Comparison of ENCODE assay signal across 9 cellular contexts in genomic region chr3:142929109-142929508, GRCh38. TPM values are rescaled to one million over a fixed set of nuclear protein-coding genes. Genes with fewer than 3 reads are reported as not detected.
DNase-seq lines count a peak whose midpoint lies in the region; ATAC-seq and TF ChIP-seq lines count a peak whose summit lies in the region.
"Had no signal": no experiment of that assay in that cellular context is flagged by ENCODE, and none has a peak within 500 bp of the region (broad histone marks: within the 10 kb centered on the region; RNA-seq: fewer than 3 reads in every experiment).

No MANE protein-coding gene starts in this region.

- H3K4me3 Mint-ChIP-seq in H9, result no peak overlapping the region
- H3K4me3 Mint-ChIP-seq in activated T-cell treated with anti-CD3 and anti-CD28 coated beads, Interleukin-2, amount 50 U/mL, for 72 hours, result no peak overlapping the region

- DNase-seq in DND-41 (peak; percentile 47), H9 (peak; percentile 67), NCI-H748 (lab: John Stamatoyannopoulos, UW; ENCODE audit: unreplicated experiment) (peak; percentile 58), iPS DF 6.9 (ENCODE audit: low read depth, low spot score) (peak; percentile 54), upper lobe of right lung (no peak), NCI-H128 (lab: John Stamatoyannopoulos, UW; ENCODE audit: unreplicated experiment) (no peak), AG08396 (ENCODE audit: low spot score) (no peak)
- DNase-seq in activated T-cell treated with anti-CD3 and anti-CD28 coated beads, Interleukin-2, amount 50 U/mL, for 72 hours, result peak; percentile 43 to 57

- H3K9ac ChIP-seq in DND-41 (ENCODE audit: low read depth, low read length), result no peak overlapping the region
- H3K9ac ChIP-seq in H9 (ENCODE audit: extremely low read depth, insufficient read length, low read length), result no peak overlapping the region

- H2BK5ac ChIP-seq in H9 (ENCODE audit: insufficient read length, low read length), result no peak overlapping the region

- no peak overlapping the region for H3K18ac ChIP-seq in H9 (ENCODE audit: insufficient read length, low read depth, low read length)

- TF ChIP-seq CTCF in DND-41 (IDR thresholded peaks at IDR 0.05; ENCODE audit: borderline replicate concordance, extremely low read depth, low read length, poor library complexity, severe bottlenecking) (peak; percentile 63), H9 (conservative IDR thresholded peaks at IDR 0.05) (peak; percentile 79), upper lobe of right lung (IDR thresholded peaks at IDR 0.05) (peak; percentile 35)

- no peaks in the 10 kb centered on the region for H3K79me1 ChIP-seq in H9 (ENCODE audit: insufficient read depth, low read depth, low read length, poor library complexity, severe bottlenecking)

- no peak overlapping the region for H4K91ac ChIP-seq in H9 (ENCODE audit: insufficient read length, low read depth, low read length)

- no peak overlapping the region for H4K5ac ChIP-seq in H9 (ENCODE audit: insufficient read length, low read depth, low read length)

- no peak overlapping the region for H4K8ac ChIP-seq in H9 (replicated peaks; ENCODE audit: insufficient read length, low read depth, low read length)

- H3K79me2 ChIP-seq in DND-41 (ENCODE audit: insufficient read depth, low read length) (no peaks in the 10 kb centered on the region), H9 (ENCODE audit: insufficient read depth, low read length) (no peaks in the 10 kb centered on the region)

- intact Hi-C loops in upper lobe of right lung (cut with DNase I), result no loop called here

- H2BK20ac ChIP-seq in H9 (ENCODE audit: low read depth, low read length, poor library complexity, severe bottlenecking), result no peak overlapping the region

- H3K9me3 ChIP-seq in DND-41 (ENCODE audit: insufficient read depth, low read length, severe bottlenecking) (no peaks in the 10 kb centered on the region), H9 (ENCODE audit: control insufficient read depth, low read depth, low read length) (no peaks in the 10 kb centered on the region), iPS DF 6.9 (ENCODE audit: control insufficient read depth, insufficient read depth, low read length) (no peaks in the 10 kb centered on the region), upper lobe of right lung (no peaks in the 10 kb centered on the region)

- no peak overlapping the region for H3T11ph ChIP-seq in H9 (ENCODE audit: low read length)

- H3K27ac ChIP-seq in DND-41 (ENCODE audit: low read length) (no peak overlapping the region), H9 (ENCODE audit: insufficient read length, low read depth, low read length) (no peak overlapping the region), iPS DF 6.9 (ENCODE audit: low read length) (no peak overlapping the region), upper lobe of right lung (no peak overlapping the region)

- H3K27me3 ChIP-seq in DND-41 (ENCODE audit: insufficient read depth, low read length, poor library complexity), result peaks cover 9% of the 10 kb centered on the region
- H3K27me3 ChIP-seq in H9 (ENCODE audit: insufficient read depth, low read length), result no peaks in the 10 kb centered on the region
- H3K27me3 ChIP-seq in iPS DF 6.9 (ENCODE audit: control insufficient read depth, insufficient read depth, low read length), result no peaks in the 10 kb centered on the region
- peaks cover 17% of the 10 kb centered on the region for H3K27me3 ChIP-seq in upper lobe of right lung

- H3K4me1 ChIP-seq in DND-41 (ENCODE audit: insufficient read depth, low read length) (no peaks in the 10 kb centered on the region), H9 (ENCODE audit: insufficient read depth, low read length) (peaks cover 6% of the 10 kb centered on the region; the same call in 1 of the 2 replicates), iPS DF 6.9 (ENCODE audit: control insufficient read depth, insufficient read depth, low read length) (no peaks in the 10 kb centered on the region), upper lobe of right lung (no peaks in the 10 kb centered on the region)

- H3K9me3 Mint-ChIP-seq in H9, result peaks cover 5% of the 10 kb centered on the region in 2 experiments
- H3K9me3 Mint-ChIP-seq in activated T-cell treated with anti-CD3 and anti-CD28 coated beads, Interleukin-2, amount 50 U/mL, for 72 hours, result no peaks in the 10 kb centered on the region

- no peak overlapping the region for H2AFZ ChIP-seq in DND-41 (ENCODE audit: low read depth, low read length)
- no peak overlapping the region for H2AFZ ChIP-seq in H9 (ENCODE audit: low read length)

- H3K4me2 ChIP-seq in DND-41 (ENCODE audit: insufficient read depth, low read length), result no peak overlapping the region
- H3K4me2 ChIP-seq in H9 (ENCODE audit: insufficient read depth, insufficient read length, low read length), result no peak overlapping the region

- H4K20me1 ChIP-seq in DND-41 (ENCODE audit: insufficient read depth, low read length) (no peaks in the 10 kb centered on the region), H9 (ENCODE audit: control insufficient read depth, insufficient read depth, insufficient read length) (no peaks in the 10 kb centered on the region)

- no peaks in the 10 kb centered on the region for H3K36me3 ChIP-seq in DND-41 (ENCODE audit: insufficient read depth, low read length)
- no peaks in the 10 kb centered on the region for H3K36me3 ChIP-seq in iPS DF 6.9 (ENCODE audit: control insufficient read depth, insufficient read depth, low read length)
- no peaks in the 10 kb centered on the region for H3K36me3 ChIP-seq in upper lobe of right lung

- no peak overlapping the region for H2BK120ac ChIP-seq in H9 (ENCODE audit: low read depth, low read length, poor library complexity, severe bottlenecking)

- H3K4ac ChIP-seq in H9 (ENCODE audit: low read depth, low read length), result no peak overlapping the region

- H3K36me3 Mint-ChIP-seq in H9 (ENCODE audit: insufficient read depth in 1 of 3, low read depth in 3 of 3), result peaks cover 0 to 5% (median 2%) of the 10 kb centered on the region in 3 experiments; a peak in 3 of 7 replicates
- no peaks in the 10 kb centered on the region for H3K36me3 Mint-ChIP-seq in activated T-cell treated with anti-CD3 and anti-CD28 coated beads, Interleukin-2, amount 50 U/mL, for 72 hours (ENCODE audit: insufficient read depth in 2 of 2)

- no peak overlapping the region for H2BK12ac ChIP-seq in H9 (ENCODE audit: insufficient read length, low read depth, low read length)

- H3K27ac Mint-ChIP-seq in H9, result no peak overlapping the region
- no peak overlapping the region for H3K27ac Mint-ChIP-seq in activated T-cell treated with anti-CD3 and anti-CD28 coated beads, Interleukin-2, amount 50 U/mL, for 72 hours

- H2AK5ac ChIP-seq in H9 (ENCODE audit: insufficient read length, low read length), result no peak overlapping the region

- peak; percentile 70 for ATAC-seq in DND-41 (ENCODE audit: insufficient read depth, low read depth)
- ATAC-seq in activated T-cell treated with anti-CD3 and anti-CD28 coated beads, Interleukin-2, amount 50 U/mL, for 72 hours (replicated peaks in 1 of 2), result peak; percentile 59 to 63
- ATAC-seq in upper lobe of right lung, result peak; percentile 82

- H3K14ac ChIP-seq in H9 (ENCODE audit: insufficient read depth, low read length), result no peak overlapping the region

- H3K23me2 ChIP-seq in H9 (ENCODE audit: insufficient read length, low read depth, low read length, poor library complexity, severe bottlenecking), result no peaks in the 10 kb centered on the region

- H3K27me3 Mint-ChIP-seq in H9 (ENCODE audit: low read depth), result no peaks in the 10 kb centered on the region; the same call in 1 of the 2 replicates
- H3K27me3 Mint-ChIP-seq in activated T-cell treated with anti-CD3 and anti-CD28 coated beads, Interleukin-2, amount 50 U/mL, for 72 hours (ENCODE audit: low read depth), result peaks cover 40% of the 10 kb centered on the region

- H2BK15ac ChIP-seq in H9 (ENCODE audit: low read depth, low read length), result no peak overlapping the region

- WGBS in H9 (ENCODE audit: extremely low coverage, insufficient read length, low lambda C conversion rate), result no CpG with 5 or more reads among the region's 3 CpGs
- WGBS in iPS DF 6.9 (ENCODE audit: insufficient coverage, insufficient read length), result no CpG with 5 or more reads among the region's 3 CpGs

- H3K4me3 ChIP-seq in DND-41 (ENCODE audit: low read depth in 1 of 2, low read length in 2 of 2), result no peak overlapping the region
- no peak overlapping the region for H3K4me3 ChIP-seq in iPS DF 6.9 (ENCODE audit: low read length)
- no peak overlapping the region for H3K4me3 ChIP-seq in upper lobe of right lung

- H3K4me1 Mint-ChIP-seq in H9, result peaks cover 6 to 7% of the 10 kb centered on the region in 2 experiments
- H3K4me1 Mint-ChIP-seq in activated T-cell treated with anti-CD3 and anti-CD28 coated beads, Interleukin-2, amount 50 U/mL, for 72 hours (ENCODE audit: low read depth), result no peaks in the 10 kb centered on the region

- no peak overlapping the region for H3K56ac ChIP-seq in H9 (ENCODE audit: insufficient read length, low read depth, low read length)

- no peak overlapping the region for H3K23ac ChIP-seq in H9 (ENCODE audit: insufficient read length, low read depth, low read length)

RNA-seq across cellular contexts. Expression of gene PAQR9, which starts 34.4 kb away (rescaled TPM):
- total RNA-seq in H9 (2021) (2.3 and 3.2 TPM in 2 replicates), upper lobe of right lung (not detected)
- total RNA-seq in activated T-cell treated with anti-CD3 and anti-CD28 coated beads, Interleukin-2, amount 50 U/mL, for 72 hours, result not detected
- total RNA-seq: mononuclear cell had no signal

RNA-seq across cellular contexts. Expression of gene PCOLCE2, which starts 40.2 kb away (rescaled TPM):
- 6.8 and 9.2 TPM in 2 replicates for total RNA-seq in H9 (2021)
- total RNA-seq in activated T-cell treated with anti-CD3 and anti-CD28 coated beads, Interleukin-2, amount 50 U/mL, for 72 hours, result not detected
- total RNA-seq in upper lobe of right lung, result 23.3 TPM
- total RNA-seq: mononuclear cell had no signal

Comparison
In these comparisons a context has a peak if more than half of its experiments do, and no peak if none do; other contexts are left out.
1. DNase-seq: peak in DND-41 (single experiment), H9 (single experiment), NCI-H748 (single experiment), activated T-cell treated with anti-CD3 and anti-CD28 coated beads, Interleukin-2, amount 50 U/mL, for 72 hours (2 of 2) and iPS DF 6.9 (single experiment); none in upper lobe of right lung (single experiment), NCI-H128 (single experiment) and AG08396 (single experiment).
2. Peak in every context shown above with its lines, with median percentiles within 50 percentile points of each other: ATAC-seq and CTCF ChIP-seq.